In genomic region chr4:84455697-84456096, GRCh38 we compare ENCODE assay signal across 22 cellular contexts. TPM values are rescaled to one million over a fixed set of nuclear protein-coding genes. Genes with fewer than 3 reads are reported as not detected.
"Had no signal": no experiment of that assay in that cellular context is flagged by ENCODE, and none has a peak within 500 bp of the region (broad histone marks: within the 10 kb centered on the region; RNA-seq: fewer than 3 reads in every experiment).

No MANE protein-coding gene starts in this region.

- H3K27ac ChIP-seq: gastrocnemius medialis, heart left ventricle, upper lobe of right lung had no signal

- H3K27me3 Mint-ChIP-seq: stimulated activated memory B cell treated with anti-CD40 and anti-IgM and Interleukin-4, amounts not matched to agents 10 μg/mL and 1 μg/mL and 100 μg/mL, for 72 hours had no signal

- H3K27me3 ChIP-seq: gastrocnemius medialis, sigmoid colon, upper lobe of right lung had no signal

- H3K36me3 ChIP-seq: gastrocnemius medialis, heart left ventricle, sigmoid colon, upper lobe of right lung had no signal

- H3K9me3 Mint-ChIP-seq: activated CD8-positive, alpha-beta T cell treated with anti-CD3 and anti-CD28 coated beads for 36 hours; activated naive CD8-positive, alpha-beta T cell treated with anti-CD3 and anti-CD28 coated beads for 36 hours; activated T-helper 17 cell treated with anti-CD3 and anti-CD28 coated beads, Interleukin-2, amount 50 U/mL, for 72 hours; stimulated activated memory B cell treated with anti-CD40 and anti-IgM and Interleukin-4, amounts not matched to agents 10 μg/mL and 1 μg/mL and 100 μg/mL, for 72 hours had no signal

- ATAC-seq: activated CD8-positive, alpha-beta T cell treated with anti-CD3 and anti-CD28 coated beads for 36 hours; activated T-helper 17 cell treated with anti-CD3 and anti-CD28 coated beads, Interleukin-2, amount 50 U/mL, for 72 hours; gastrocnemius medialis; left ventricle myocardium superior; naive thymus-derived CD8-positive, alpha-beta T cell; stimulated activated memory B cell treated with anti-CD40 and anti-IgM and Interleukin-4, amounts not matched to agents 10 μg/mL and 1 μg/mL and 100 μg/mL, for 72 hours; T-cell; upper lobe of right lung had no signal

- H3K4me1 ChIP-seq: gastrocnemius medialis, heart left ventricle, upper lobe of right lung had no signal

- H3K9me3 ChIP-seq: gastrocnemius medialis, heart left ventricle, sigmoid colon, upper lobe of right lung had no signal

- H3K27ac Mint-ChIP-seq: activated CD8-positive, alpha-beta T cell treated with anti-CD3 and anti-CD28 coated beads for 36 hours; activated naive CD8-positive, alpha-beta T cell treated with anti-CD3 and anti-CD28 coated beads for 36 hours; activated T-helper 17 cell treated with anti-CD3 and anti-CD28 coated beads, Interleukin-2, amount 50 U/mL, for 72 hours; memory B cell; naive thymus-derived CD8-positive, alpha-beta T cell; stimulated activated memory B cell treated with anti-CD40 and anti-IgM and Interleukin-4, amounts not matched to agents 10 μg/mL and 1 μg/mL and 100 μg/mL, for 72 hours; T-cell had no signal

- H3K4me3 ChIP-seq: gastrocnemius medialis, heart left ventricle, sigmoid colon, upper lobe of right lung had no signal

- H3K36me3 Mint-ChIP-seq: activated naive CD8-positive, alpha-beta T cell treated with anti-CD3 and anti-CD28 coated beads for 36 hours; memory B cell; naive thymus-derived CD8-positive, alpha-beta T cell; stimulated activated memory B cell treated with anti-CD40 and anti-IgM and Interleukin-4, amounts not matched to agents 10 μg/mL and 1 μg/mL and 100 μg/mL, for 72 hours; T-cell had no signal

- H3K4me3 Mint-ChIP-seq: activated CD8-positive, alpha-beta T cell treated with anti-CD3 and anti-CD28 coated beads for 36 hours; activated naive CD8-positive, alpha-beta T cell treated with anti-CD3 and anti-CD28 coated beads for 36 hours; activated T-helper 17 cell treated with anti-CD3 and anti-CD28 coated beads, Interleukin-2, amount 50 U/mL, for 72 hours; memory B cell; naive thymus-derived CD8-positive, alpha-beta T cell; stimulated activated memory B cell treated with anti-CD40 and anti-IgM and Interleukin-4, amounts not matched to agents 10 μg/mL and 1 μg/mL and 100 μg/mL, for 72 hours; T-cell had no signal

- DNase-seq: activated CD4-positive, alpha-beta T cell treated with anti-CD3 and anti-CD28 coated beads for 48 hours; activated CD4-positive, CD25-positive, alpha-beta regulatory T cell; activated CD8-positive, alpha-beta T cell treated with anti-CD3 and anti-CD28 coated beads for 36 hours; activated naive CD4-positive, alpha-beta T cell; activated naive CD8-positive, alpha-beta T cell treated with anti-CD3 and anti-CD28 coated beads for 36 hours; activated T-cell treated with anti-CD3 and anti-CD28 coated beads, Interleukin-2, amount 50 U/mL, for 1 hour; amniotic stem cell; cortex of kidney; gastrocnemius medialis; heart left ventricle; kidney glomerular epithelial cell; left ventricle myocardium superior; naive thymus-derived CD8-positive, alpha-beta T cell; sigmoid colon; stimulated activated CD4-positive, alpha-beta T cell treated with anti-CD3 and anti-CD28 coated beads, Interleukin-4, amount 100 ng/mL, for 4 hours; T-cell; upper lobe of right lung had no signal

- H3K4me1 Mint-ChIP-seq: activated naive CD8-positive, alpha-beta T cell treated with anti-CD3 and anti-CD28 coated beads for 36 hours; activated T-helper 17 cell treated with anti-CD3 and anti-CD28 coated beads, Interleukin-2, amount 50 U/mL, for 72 hours; memory B cell; naive thymus-derived CD8-positive, alpha-beta T cell; stimulated activated memory B cell treated with anti-CD40 and anti-IgM and Interleukin-4, amounts not matched to agents 10 μg/mL and 1 μg/mL and 100 μg/mL, for 72 hours; T-cell had no signal

RNA-seq across cellular contexts. Expression of gene NKX6-1, which starts 43.4 kb away (rescaled TPM):
- total RNA-seq: activated CD8-positive, alpha-beta T cell treated with anti-CD3 and anti-CD28 coated beads for 36 hours; activated naive CD8-positive, alpha-beta T cell treated with anti-CD3 and anti-CD28 coated beads for 36 hours; activated T-helper 17 cell treated with anti-CD3 and anti-CD28 coated beads, Interleukin-2, amount 50 U/mL, for 72 hours; gastrocnemius medialis; left ventricle myocardium superior; mucosa of gallbladder; naive thymus-derived CD8-positive, alpha-beta T cell; renal cortical epithelial cell; sigmoid colon; T-cell; upper lobe of right lung had no signal
- polyA plus RNA-seq: heart left ventricle; naive thymus-derived CD8-positive, alpha-beta T cell had no signal
